Comparison of ENCODE assay signal across 16 cellular contexts in genomic region chr1:101065575-101065974, GRCh38. TPM values are rescaled to one million over a fixed set of nuclear protein-coding genes. Genes with fewer than 3 reads are reported as not detected.
DNase-seq lines count a peak whose midpoint lies in the region; ATAC-seq and TF ChIP-seq lines count a peak whose summit lies in the region.
"Had no signal": no experiment of that assay in that cellular context is flagged by ENCODE, and none has a peak within 500 bp of the region (broad histone marks: within the 10 kb centered on the region; RNA-seq: fewer than 3 reads in every experiment).

No MANE protein-coding gene starts in this region.

- peaks cover 42% of the 10 kb centered on the region for H3K36me3 Mint-ChIP-seq in activated CD4-positive, alpha-beta T cell treated with anti-CD3 and anti-CD28 coated beads, Interleukin-2, amount 10 ng/mL, durations not matched to agents 7 days and 5 days (ENCODE audit: low read depth)
- H3K36me3 Mint-ChIP-seq in activated CD8-positive, alpha-beta T cell treated with anti-CD3 and anti-CD28 coated beads, Interleukin-2, amount 10 ng/mL, durations not matched to agents 7 days and 5 days (ENCODE audit: low read depth): peaks cover 41% of the 10 kb centered on the region
- peaks cover 14% of the 10 kb centered on the region for H3K36me3 Mint-ChIP-seq in neural progenitor cell

- no peak overlapping the region for H3K27ac ChIP-seq in neural progenitor cell
- no peak overlapping the region for H3K27ac ChIP-seq in colonic mucosa
- H3K27ac ChIP-seq: Peyer's patch had no signal

- TF ChIP-seq CTCF in neural progenitor cell (IDR thresholded peaks at IDR 0.05) (no peak), colonic mucosa (IDR thresholded peaks at IDR 0.05) (no peak)

- H2AFZ ChIP-seq in neural progenitor cell (replicated peaks): no peak overlapping the region

- peaks cover 7% of the 10 kb centered on the region for H3F3A ChIP-seq in neural progenitor cell (ENCODE audit: low read depth)

- intact Hi-C loops in colonic mucosa (cut with DNase I): no loop called here

- H3K4me1 Mint-ChIP-seq in activated CD4-positive, alpha-beta T cell treated with anti-CD3 and anti-CD28 coated beads, Interleukin-2, amount 10 ng/mL, durations not matched to agents 7 days and 5 days: peaks cover 52% of the 10 kb centered on the region
- H3K4me1 Mint-ChIP-seq in activated CD8-positive, alpha-beta T cell treated with anti-CD3 and anti-CD28 coated beads, Interleukin-2, amount 10 ng/mL, durations not matched to agents 7 days and 5 days (ENCODE audit: low read depth): peaks cover 47% of the 10 kb centered on the region
- peaks cover 45% of the 10 kb centered on the region for H3K4me1 Mint-ChIP-seq in neural progenitor cell

- no peaks in the 10 kb centered on the region for H3K27me3 Mint-ChIP-seq in activated CD4-positive, alpha-beta T cell treated with anti-CD3 and anti-CD28 coated beads, Interleukin-2, amount 10 ng/mL, durations not matched to agents 7 days and 5 days
- H3K27me3 Mint-ChIP-seq in activated CD8-positive, alpha-beta T cell treated with anti-CD3 and anti-CD28 coated beads, Interleukin-2, amount 10 ng/mL, durations not matched to agents 7 days and 5 days (ENCODE audit: low read depth): no peaks in the 10 kb centered on the region
- H3K27me3 Mint-ChIP-seq in neural progenitor cell (ENCODE audit: insufficient read depth, low read depth): peaks cover 2% of the 10 kb centered on the region

- no peaks in the 10 kb centered on the region for H4K20me1 ChIP-seq in neural progenitor cell (ENCODE audit: low read depth)

- peaks cover 8% of the 10 kb centered on the region for H3K9me3 Mint-ChIP-seq in activated CD4-positive, alpha-beta T cell treated with anti-CD3 and anti-CD28 coated beads, Interleukin-2, amount 10 ng/mL, durations not matched to agents 7 days and 5 days
- no peaks in the 10 kb centered on the region for H3K9me3 Mint-ChIP-seq in activated CD8-positive, alpha-beta T cell treated with anti-CD3 and anti-CD28 coated beads, Interleukin-2, amount 10 ng/mL, durations not matched to agents 7 days and 5 days (ENCODE audit: insufficient read depth)
- H3K9me3 Mint-ChIP-seq in neural progenitor cell: no peaks in the 10 kb centered on the region

- no peak overlapping the region for H3K4me3 Mint-ChIP-seq in activated CD4-positive, alpha-beta T cell treated with anti-CD3 and anti-CD28 coated beads, Interleukin-2, amount 10 ng/mL, durations not matched to agents 7 days and 5 days
- peak overlapping the region; percentile 10 for H3K4me3 Mint-ChIP-seq in activated CD8-positive, alpha-beta T cell treated with anti-CD3 and anti-CD28 coated beads, Interleukin-2, amount 10 ng/mL, durations not matched to agents 7 days and 5 days
- H3K4me3 Mint-ChIP-seq in neural progenitor cell: no peak overlapping the region

- H3K4me2 ChIP-seq in neural progenitor cell: no peak overlapping the region

- H3K9me3 ChIP-seq in neural progenitor cell (ENCODE audit: low read depth) (no peaks in the 10 kb centered on the region), colonic mucosa (no peaks in the 10 kb centered on the region)
- H3K9me3 ChIP-seq: Caco-2, Peyer's patch had no signal

- H3K27ac Mint-ChIP-seq in activated CD4-positive, alpha-beta T cell treated with anti-CD3 and anti-CD28 coated beads, Interleukin-2, amount 10 ng/mL, durations not matched to agents 7 days and 5 days: peak overlapping the region; percentile 75
- peak overlapping the region; percentile 45 for H3K27ac Mint-ChIP-seq in activated CD8-positive, alpha-beta T cell treated with anti-CD3 and anti-CD28 coated beads, Interleukin-2, amount 10 ng/mL, durations not matched to agents 7 days and 5 days
- peak overlapping the region; percentile 88 for H3K27ac Mint-ChIP-seq in neural progenitor cell

- no peak for DNase-seq in activated CD4-positive, alpha-beta T cell treated with anti-CD3 and anti-CD28 coated beads, Interleukin-2, amount 10 ng/mL, durations not matched to agents 7 days and 5 days
- no peak for DNase-seq in activated CD4-positive, alpha-beta T cell treated with anti-CD3 and anti-CD28 coated beads for 4 hours
- DNase-seq in activated CD8-positive, alpha-beta T cell treated with anti-CD3 and anti-CD28 coated beads, Interleukin-2, amount 10 ng/mL, durations not matched to agents 7 days and 5 days: no peak
- DNase-seq in neural progenitor cell (ENCODE audit: low spot score) (no peak), colonic mucosa (no peak)
- DNase-seq: activated naive CD4-positive, alpha-beta T cell treated with Interleukin-2 at 50 U/mL for 16 hours; Caco-2; glutamatergic neuron; islet precursor cell; KBM-7; NCI-H146; Peyer's patch; posterior cingulate gyrus had no signal

- no peaks in the 10 kb centered on the region for H3K79me2 ChIP-seq in neural progenitor cell (ENCODE audit: low read depth)

- CTCF ChIA-PET in activated CD4-positive, alpha-beta T cell treated with anti-CD3 and anti-CD28 coated beads, Interleukin-2, amount 10 ng/mL, durations not matched to agents 7 days and 5 days (lab: Charles Lee): interaction anchor here (0.6 kb wide), 1 partner anchor 305 kb away, joined by 4 read pairs; no protein-coding TSS in a partner anchor
- CTCF ChIA-PET in activated CD8-positive, alpha-beta T cell treated with anti-CD3 and anti-CD28 coated beads, Interleukin-2, amount 10 ng/mL, durations not matched to agents 7 days and 5 days (lab: Charles Lee): interaction anchor here (1.0 kb wide), 2 partner anchors 14 to 173 kb away, joined by 3 to 4 read pairs; no protein-coding TSS in a partner anchor

- H3K4me3 ChIP-seq in neural progenitor cell: no peak overlapping the region
- H3K4me3 ChIP-seq in colonic mucosa: no peak overlapping the region
- H3K4me3 ChIP-seq: Peyer's patch had no signal

- peaks cover 26% of the 10 kb centered on the region for H3K4me1 ChIP-seq in neural progenitor cell
- H3K4me1 ChIP-seq in colonic mucosa: no peaks in the 10 kb centered on the region
- H3K4me1 ChIP-seq: Caco-2, Peyer's patch had no signal

- H3K9ac ChIP-seq in neural progenitor cell: no peak overlapping the region
- no peak overlapping the region for H3K9ac ChIP-seq in colonic mucosa (ENCODE audit: low read depth in 2 of 2, low read length in 2 of 2)

- POLR2A ChIA-PET in activated CD4-positive, alpha-beta T cell treated with anti-CD3 and anti-CD28 coated beads, Interleukin-2, amount 10 ng/mL, durations not matched to agents 7 days and 5 days (lab: Charles Lee): no interaction called here
- POLR2A ChIA-PET in activated CD8-positive, alpha-beta T cell treated with anti-CD3 and anti-CD28 coated beads, Interleukin-2, amount 10 ng/mL, durations not matched to agents 7 days and 5 days (lab: Charles Lee): no interaction called here

- ATAC-seq in HG02884 (IDR thresholded peaks at IDR 0.05; ENCODE audit: unreplicated experiment) (peak; percentile 49), HG03039 (IDR thresholded peaks at IDR 0.05; ENCODE audit: unreplicated experiment) (no peak), HG03521 (IDR thresholded peaks at IDR 0.05; ENCODE audit: unreplicated experiment) (no peak)
- ATAC-seq in activated CD8-positive, alpha-beta T cell treated with anti-CD3 and anti-CD28 coated beads, Interleukin-2, amount 10 ng/mL, durations not matched to agents 7 days and 5 days: no peak

- no peaks in the 10 kb centered on the region for H3K36me3 ChIP-seq in neural progenitor cell
- no peaks in the 10 kb centered on the region for H3K36me3 ChIP-seq in colonic mucosa
- H3K36me3 ChIP-seq: Peyer's patch had no signal

- H3K27me3 ChIP-seq in neural progenitor cell (no peaks in the 10 kb centered on the region), colonic mucosa (no peaks in the 10 kb centered on the region)
- H3K27me3 ChIP-seq: Peyer's patch had no signal

RNA-seq across cellular contexts. Expression of gene DPH5, which starts 40.0 kb away (rescaled TPM):
- total RNA-seq in activated CD4-positive, alpha-beta T cell treated with anti-CD3 and anti-CD28 coated beads, Interleukin-2, amount 10 ng/mL, durations not matched to agents 7 days and 5 days: 10 to 100 TPM; 32.8 to 38.9 TPM
- 10 to 100 TPM; 37.8 to 41.7 TPM for total RNA-seq in activated CD8-positive, alpha-beta T cell treated with anti-CD3 and anti-CD28 coated beads, Interleukin-2, amount 10 ng/mL, durations not matched to agents 7 days and 5 days
- total RNA-seq in neural progenitor cell (ENCODE audit: low replicate concordance) (63.3 and 99.4 TPM in 2 replicates), colonic mucosa (10 to 100 TPM; 20.1 to 32.4 TPM)
